29 cellular contexts compared by ENCODE assay signal in the genomic region with DNA sequence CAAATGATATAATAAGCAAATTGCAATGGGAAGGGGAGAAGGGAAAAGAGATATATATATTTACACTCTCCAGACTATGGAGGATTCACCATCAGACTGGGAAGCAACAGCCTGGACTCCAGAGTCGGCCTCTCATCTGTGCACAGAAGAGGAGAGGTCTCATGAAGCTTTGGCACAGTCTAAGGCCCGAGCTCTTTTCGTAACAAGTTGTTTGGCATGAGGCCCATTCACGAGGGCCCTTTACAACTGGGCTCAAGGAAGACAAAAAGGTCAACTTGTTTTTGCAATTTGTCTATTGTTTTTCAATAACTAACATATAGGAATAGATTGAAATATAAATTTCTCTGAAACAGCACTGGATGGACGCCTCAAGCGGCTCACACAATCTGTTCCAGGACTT.
"Had no signal": no experiment of that assay in that cellular context is flagged by ENCODE, and none has a peak within 500 bp of the region (broad histone marks: within the 10 kb centered on the region; RNA-seq: fewer than 3 reads in every experiment).

No MANE protein-coding gene starts in this region.

- H3K27me3 ChIP-seq: brain microvascular endothelial cell, Peyer's patch, SJSA1 had no signal

- H3K36me3 ChIP-seq: brain microvascular endothelial cell, Peyer's patch, SJSA1 had no signal

- ATAC-seq: activated CD8-positive, alpha-beta T cell treated with anti-CD3 and anti-CD28 coated beads for 36 hours; activated T-cell treated with anti-CD3 and anti-CD28 coated beads, Interleukin-2, amount 50 U/mL, for 72 hours; activated T-helper 17 cell treated with anti-CD3 and anti-CD28 coated beads, Interleukin-2, amount 50 U/mL, for 72 hours; K562 had no signal

- DNase-seq: activated CD4-positive, alpha-beta T cell treated with anti-CD3 and anti-CD28 coated beads, Interleukin-2, amount 10 ng/mL, durations not matched to agents 24 days and 14 days; activated CD4-positive, alpha-beta T cell treated with anti-CD3 and anti-CD28 coated beads, Interleukin-2, amount 50 U/mL, for 4 hours; activated CD8-positive, alpha-beta T cell treated with anti-CD3 and anti-CD28 coated beads for 36 hours; activated effector memory CD4-positive, alpha-beta T cell treated with anti-CD3 and anti-CD28 coated beads, Interleukin-2, amount 50 U/mL, for 16 hours; activated naive CD4-positive, alpha-beta T cell; activated naive CD4-positive, alpha-beta T cell treated with anti-CD3 and anti-CD28 coated beads, Interleukin-2, amount 50 U/mL, for 16 hours; activated naive CD8-positive, alpha-beta T cell treated with anti-CD3 and anti-CD28 coated beads for 36 hours; activated T-cell treated with anti-CD3 and anti-CD28 coated beads, Interleukin-2, amount 50 U/mL, for 1 hour; activated T-cell treated with anti-CD3 and anti-CD28 coated beads, Interleukin-2, amount 50 U/mL, for 72 hours; amniotic stem cell; aorta; brain microvascular endothelial cell; central memory CD4-positive, alpha-beta T cell; NCI-H1092 treated with DMSO at 0.1 percent for 48 hours; NCI-H1436; NCI-H1694; NCI-H1930; NCI-H2107; NCI-H226; NCI-H524; NCI-H69; NCI-H82; Peyer's patch; RPMI8226; SHP77 treated with DMSO at 0.1 percent for 48 hours; SK-N-SH had no signal

- H3K9ac ChIP-seq: SK-N-SH had no signal

- H3K4me1 ChIP-seq: Peyer's patch, SJSA1 had no signal

- H3K27ac ChIP-seq: brain microvascular endothelial cell, Peyer's patch, SJSA1 had no signal

- H3K4me3 ChIP-seq: K562, Peyer's patch, SJSA1 had no signal

- H3K9me3 ChIP-seq: Peyer's patch, SK-N-SH had no signal

- H3K4me2 ChIP-seq: SK-N-SH had no signal
